In genomic region chr10:95236068-95236903, GRCh38 we compare ENCODE assay signal across 8 cellular contexts. TPM values are rescaled to one million over a fixed set of nuclear protein-coding genes. Genes with fewer than 3 reads are reported as not detected.
DNase-seq lines count a peak whose midpoint lies in the region; ATAC-seq and TF ChIP-seq lines count a peak whose summit lies in the region.

No MANE protein-coding gene starts in this region.

- no peak for TF ChIP-seq POLR2A in body of pancreas (IDR thresholded peaks at IDR 0.05)

- 54 to 84% methylated on average over 6 of the region's 6 CpGs for whole genome bisulfite sequencing in body of pancreas, 2 donors

- TF ChIP-seq CTCF in body of pancreas (IDR thresholded peaks at IDR 0.05) = no peak

- no peaks in the 10 kb centered on the region for H3K4me1 ChIP-seq in effector memory CD4-positive, alpha-beta T cell (ENCODE audit: control insufficient read depth, insufficient read depth, low read length, poor library complexity, severe bottlenecking)
- no peaks in the 10 kb centered on the region for H3K4me1 ChIP-seq in body of pancreas

- DNase-seq in activated T-cell treated with anti-CD3 and anti-CD28 coated beads for 48 hours (ENCODE audit: low read depth) (peak; percentile 22), NOMO-1 (lab: John Stamatoyannopoulos, UW; ENCODE audit: unreplicated experiment in 2 of 2) (peak; percentile 30 to 64), fibroblast of gingiva (ENCODE audit: low read depth) (peak; percentile 10), NCI-H82 treated with DMSO at 0.1 percent for 48 hours (lab: John Stamatoyannopoulos, UW; ENCODE audit: unreplicated experiment) (no peak), body of pancreas (no peak)
- DNase-seq in activated T-cell treated with anti-CD3 and anti-CD28 coated beads, Interleukin-2, amount 50 U/mL, for 1 hour = no peak
- DNase-seq in effector memory CD4-positive, alpha-beta T cell = no peak

- H3K27me3 ChIP-seq in effector memory CD4-positive, alpha-beta T cell (replicated peaks; ENCODE audit: control insufficient read depth, insufficient read depth, low read length, poor library complexity, severe bottlenecking) = no peaks in the 10 kb centered on the region
- no peaks in the 10 kb centered on the region for H3K27me3 ChIP-seq in body of pancreas

- intact Hi-C loops in body of pancreas (cut with DNase I) = no loop called here

- H3K9me3 ChIP-seq in effector memory CD4-positive, alpha-beta T cell (ENCODE audit: control insufficient read depth, low read length) = no peaks in the 10 kb centered on the region
- no peaks in the 10 kb centered on the region for H3K9me3 ChIP-seq in body of pancreas

- H3K36me3 ChIP-seq in effector memory CD4-positive, alpha-beta T cell (ENCODE audit: control insufficient read depth, insufficient read depth, low read length) = no peaks in the 10 kb centered on the region
- peaks cover 0 to 9% of the 10 kb centered on the region in 2 donors for H3K36me3 ChIP-seq in body of pancreas (replicated peaks in 1 of 2; ENCODE audit: insufficient read depth in 1 of 2, low read depth in 2 of 2)

- ATAC-seq in HG02610 (IDR thresholded peaks at IDR 0.05; ENCODE audit: unreplicated experiment) (peak; percentile 96), body of pancreas (no peak)

- no peak overlapping the region for H3K4me3 ChIP-seq in effector memory CD4-positive, alpha-beta T cell (ENCODE audit: insufficient read depth, low read depth, low read length, poor library complexity, severe bottlenecking)
- H3K4me3 ChIP-seq in body of pancreas = no peak overlapping the region

- H3K27ac ChIP-seq in effector memory CD4-positive, alpha-beta T cell (ENCODE audit: insufficient read depth, low read length, poor library complexity, severe bottlenecking) = no peak overlapping the region
- no peak overlapping the region for H3K27ac ChIP-seq in body of pancreas

RNA-seq across cellular contexts. Expression of gene ACSM6, which starts 42.2 kb away (rescaled TPM):
- 1 to 10 TPM in 1 of 2 donors, under 1 TPM in 1; 0.52 to 9.6 TPM for total RNA-seq in body of pancreas

RNA-seq across cellular contexts. Expression of gene PDLIM1, which starts 54.5 kb away (rescaled TPM):
- total RNA-seq in body of pancreas = 10 to 100 TPM; 41.5 to 66.2 TPM

Comparison
In these comparisons a context has a peak if more than half of its experiments do, and no peak if none do; other contexts are left out.
1. DNase-seq: peak in activated T-cell treated with anti-CD3 and anti-CD28 coated beads for 48 hours (single experiment), NOMO-1 (2 of 2) and fibroblast of gingiva (single experiment); none in activated T-cell treated with anti-CD3 and anti-CD28 coated beads, Interleukin-2, amount 50 U/mL, for 1 hour (single experiment), effector memory CD4-positive, alpha-beta T cell (0 of 3), NCI-H82 treated with DMSO at 0.1 percent for 48 hours (single experiment) and body of pancreas (0 of 4).